Comparison of ENCODE assay signal across 20 cellular contexts in genomic region chr7:35781200-35781701, GRCh38. TPM values are rescaled to one million over a fixed set of nuclear protein-coding genes. Genes with fewer than 3 reads are reported as not detected.
DNase-seq lines count a peak whose midpoint lies in the region; ATAC-seq and TF ChIP-seq lines count a peak whose summit lies in the region.
"Had no signal": no experiment of that assay in that cellular context is flagged by ENCODE, and none has a peak within 500 bp of the region (broad histone marks: within the 10 kb centered on the region; RNA-seq: fewer than 3 reads in every experiment).

No MANE protein-coding gene starts in this region.

- no peak overlapping the region for H4K8ac ChIP-seq in mesenchymal stem cell (ENCODE audit: low read length)

- ATAC-seq in GM21529 (IDR thresholded peaks at IDR 0.05; ENCODE audit: unreplicated experiment) (no peak), GM19395 (IDR thresholded peaks at IDR 0.05; ENCODE audit: unreplicated experiment) (no peak), HG02623 (IDR thresholded peaks at IDR 0.05; ENCODE audit: unreplicated experiment) (no peak)
- ATAC-seq: naive thymus-derived CD4-positive, alpha-beta T cell; stimulated activated effector memory CD8-positive, alpha-beta T cell treated with anti-CD3 and anti-CD28 coated beads, Interleukin-12 subunit alpha, Interleukin-12 subunit beta, amount 100 ng/mL, for 72 hours had no signal

- H2BK5ac ChIP-seq in mesenchymal stem cell (ENCODE audit: low read depth, low read length, poor library complexity, severe bottlenecking), result no peak overlapping the region

- no peak overlapping the region for H3K4ac ChIP-seq in mesenchymal stem cell (ENCODE audit: low read depth in 1 of 2, low read length in 2 of 2)

- no peaks in the 10 kb centered on the region for H3K36me3 ChIP-seq in mesenchymal stem cell (ENCODE audit: control insufficient read depth in 1 of 2, insufficient read depth in 2 of 2, low read depth in 1 of 2, low read length in 2 of 2)
- H3K36me3 ChIP-seq: cardiac muscle cell, heart left ventricle, ovary, SJCRH30, thoracic aorta had no signal

- H2BK15ac ChIP-seq in mesenchymal stem cell (ENCODE audit: low read depth, poor library complexity, severe bottlenecking), result no peak overlapping the region

- H2BK12ac ChIP-seq in mesenchymal stem cell (ENCODE audit: low read length in 2 of 2), result no peak overlapping the region

- H3K4me2 ChIP-seq in mesenchymal stem cell (ENCODE audit: low read length, poor library complexity, severe bottlenecking), result no peak overlapping the region

- H2AK5ac ChIP-seq in mesenchymal stem cell (ENCODE audit: low read length, severe bottlenecking), result no peak overlapping the region

- H2BK120ac ChIP-seq in mesenchymal stem cell (ENCODE audit: low read depth, low read length), result no peak overlapping the region

- no peak overlapping the region for H3K4me3 ChIP-seq in fibroblast of the aortic adventitia (ENCODE audit: low read depth, low read length)
- no peak overlapping the region for H3K4me3 ChIP-seq in mesenchymal stem cell (ENCODE audit: insufficient read depth in 1 of 2, low read depth in 1 of 2, low read length in 2 of 2)
- H3K4me3 ChIP-seq: cardiac muscle cell, heart left ventricle, ovary, SJCRH30, thoracic aorta had no signal

- TF ChIP-seq CTCF in fibroblast of the aortic adventitia (IDR thresholded peaks at IDR 0.05; ENCODE audit: insufficient read depth, low read length), result no peak

- H2AFZ ChIP-seq in mesenchymal stem cell (ENCODE audit: low read depth, low read length), result no peak overlapping the region

- DNase-seq in Ammon's horn (ENCODE audit: low spot score) (peak; percentile 80), NCI-H526 treated with DMSO at 0.1 percent for 48 hours (lab: John Stamatoyannopoulos, UW) (peak; percentile 77), fibroblast of the aortic adventitia (ENCODE audit: low read depth) (peak; percentile 53), mesenchymal stem cell (peak; percentile 80)
- DNase-seq in activated naive CD4-positive, alpha-beta T cell treated with Interleukin-2 at 50 U/mL for 16 hours, result no peak
- DNase-seq: activated CD4-positive, alpha-beta T cell treated with anti-CD3 and anti-CD28 coated beads, Interleukin-2, amount 10 ng/mL, durations not matched to agents 24 days and 14 days; GDM1; heart left ventricle; naive thymus-derived CD4-positive, alpha-beta T cell; NCI-H1694; NCI-H2171 treated with DMSO at 0.1 percent for 48 hours; ovary; SJCRH30 had no signal

- no peaks in the 10 kb centered on the region for H3K27me3 ChIP-seq in mesenchymal stem cell (ENCODE audit: control insufficient read depth in 1 of 2, insufficient read depth in 1 of 2, low read length in 2 of 2)
- H3K27me3 ChIP-seq: cardiac muscle cell, heart left ventricle, ovary, SJCRH30 had no signal

- WGBS in mesenchymal stem cell, result 86% methylated on average over 2 of the region's 3 CpGs

- no peak overlapping the region for H3K14ac ChIP-seq in mesenchymal stem cell (ENCODE audit: low read length in 2 of 2)

- no peak overlapping the region for H4K91ac ChIP-seq in mesenchymal stem cell (ENCODE audit: low read length)

- H3K79me1 ChIP-seq in mesenchymal stem cell (replicated peaks; ENCODE audit: low read length, poor library complexity, severe bottlenecking), result no peaks in the 10 kb centered on the region

- no peak overlapping the region for H3K18ac ChIP-seq in mesenchymal stem cell (ENCODE audit: low read depth in 1 of 2, low read length in 2 of 2)

- H3K27ac ChIP-seq in mesenchymal stem cell (ENCODE audit: low read length, poor library complexity, severe bottlenecking), result no peak overlapping the region
- H3K27ac ChIP-seq: cardiac muscle cell, heart left ventricle, HL-60, ovary, SJCRH30, thoracic aorta had no signal

- H3K4me1 ChIP-seq in mesenchymal stem cell (ENCODE audit: control insufficient read depth, insufficient read depth, low read depth, low read length), result no peaks in the 10 kb centered on the region
- H3K4me1 ChIP-seq: SJCRH30 had no signal

- no peaks in the 10 kb centered on the region for H3K9me3 ChIP-seq in mesenchymal stem cell (ENCODE audit: control insufficient read depth, low read length)
- H3K9me3 ChIP-seq: heart left ventricle, ovary, thoracic aorta had no signal

- no peak overlapping the region for H3K23ac ChIP-seq in mesenchymal stem cell (ENCODE audit: low read length in 2 of 2)

- H3K9ac ChIP-seq in mesenchymal stem cell (ENCODE audit: low read length), result no peak overlapping the region

RNA-seq across cellular contexts. Expression of gene SEPTIN7, which starts 19.6 kb away (rescaled TPM):
- 351 and 582 TPM in 2 replicates for total RNA-seq in fibroblast of the aortic adventitia (ENCODE audit: low replicate concordance)
- polyA plus RNA-seq in mesenchymal stem cell (2013, experiment 1 of 2), result 250 TPM
- 256 TPM for polyA plus RNA-seq in mesenchymal stem cell (2013, experiment 2 of 2)
